ENCODE assay signal across 8 cellular contexts in genomic region chr11:12110714-12111481, GRCh38. TPM values are rescaled to one million over a fixed set of nuclear protein-coding genes. Genes with fewer than 3 reads are reported as not detected.
DNase-seq lines count a peak whose midpoint lies in the region; ATAC-seq and TF ChIP-seq lines count a peak whose summit lies in the region.

No MANE protein-coding gene starts in this region.

- H3K27ac Mint-ChIP-seq in CD4-positive, alpha-beta memory T cell = peak overlapping the region in 1 of 7 donors; percentile 67
- H3K27ac Mint-ChIP-seq in T-helper 1 cell treated with Interleukin-12 subunit alpha and Interleukin-12 subunit beta and Interleukin-4 antibody, amounts not matched to agents 30 μg/mL and 1 μg/mL, for 36 hours = peak overlapping the region; percentile 84

- peak overlapping the region; percentile 60 to 61 for H3K4me3 ChIP-seq in CD4-positive, alpha-beta memory T cell (ENCODE audit: low read length in 2 of 2)
- H3K4me3 ChIP-seq in colonic mucosa (peak overlapping the region; percentile 84), lower lobe of right lung (peak overlapping the region; percentile 92), stomach smooth muscle (ENCODE audit: low read length in 2 of 2) (peak overlapping the region; percentile 59 to 92)

- peaks cover 0 to 4% of the 10 kb centered on the region in 2 donors for H3K36me3 Mint-ChIP-seq in CD4-positive, alpha-beta memory T cell
- peaks cover 7% of the 10 kb centered on the region for H3K36me3 Mint-ChIP-seq in T-helper 1 cell treated with Interleukin-12 subunit alpha and Interleukin-12 subunit beta and Interleukin-4 antibody, amounts not matched to agents 30 μg/mL and 1 μg/mL, for 36 hours (ENCODE audit: low read depth)

- peak; percentile 19 to 54 (median 33) for DNase-seq in CD4-positive, alpha-beta memory T cell
- DNase-seq in colonic mucosa = peak; percentile 58
- DNase-seq in lower lobe of right lung = peak; percentile 70
- no peak for DNase-seq in middle frontal gyrus (ENCODE audit: extremely low spot score, low spot score)

- intact Hi-C loops in CD4-positive, alpha-beta memory T cell (cut with micrococcal nuclease) = loop anchor here (1.0 to 5.0 kb wide), 4 partner anchors 24 to 125 kb away; no protein-coding TSS in a partner anchor
- intact Hi-C loops in colonic mucosa (cut with DNase I) = no loop called here
- intact Hi-C loops in lower lobe of right lung (cut with DNase I) = no loop called here

- H3K9ac ChIP-seq in colonic mucosa (ENCODE audit: low read depth in 2 of 2, low read length in 2 of 2) (peak overlapping the region; percentile 76 to 95), stomach smooth muscle (ENCODE audit: low read length in 2 of 2) (peak overlapping the region; percentile 93)

- TF ChIP-seq CTCF in colonic mucosa (IDR thresholded peaks at IDR 0.05) (no peak), lower lobe of right lung (IDR thresholded peaks at IDR 0.05) (no peak)

- H3K36me3 ChIP-seq in CD4-positive, alpha-beta memory T cell (ENCODE audit: insufficient read depth, low read length) = no peaks in the 10 kb centered on the region
- no peaks in the 10 kb centered on the region for H3K36me3 ChIP-seq in colonic mucosa
- H3K36me3 ChIP-seq in lower lobe of right lung = no peaks in the 10 kb centered on the region
- no peaks in the 10 kb centered on the region for H3K36me3 ChIP-seq in stomach smooth muscle (ENCODE audit: control insufficient read depth in 2 of 2, insufficient read depth in 2 of 2, low read length in 2 of 2)

- H3K27ac ChIP-seq in CD4-positive, alpha-beta memory T cell (ENCODE audit: low read depth, low read length) = peak overlapping the region; percentile 32
- H3K27ac ChIP-seq in colonic mucosa (peak overlapping the region; percentile 84), lower lobe of right lung (peak overlapping the region; percentile 93), stomach smooth muscle (ENCODE audit: low read length) (peak overlapping the region; percentile 91)

- no peaks in the 10 kb centered on the region for H3K27me3 Mint-ChIP-seq in CD4-positive, alpha-beta memory T cell
- H3K27me3 Mint-ChIP-seq in T-helper 1 cell treated with Interleukin-12 subunit alpha and Interleukin-12 subunit beta and Interleukin-4 antibody, amounts not matched to agents 30 μg/mL and 1 μg/mL, for 36 hours (ENCODE audit: low read depth) = no peaks in the 10 kb centered on the region

- ATAC-seq in GM19035 (IDR thresholded peaks at IDR 0.05; ENCODE audit: unreplicated experiment) = peak; percentile 37
- ATAC-seq in HG03139 (IDR thresholded peaks at IDR 0.05; ENCODE audit: unreplicated experiment) = peak; percentile 15
- peak; percentile 40 to 54 for ATAC-seq in lower lobe of right lung

- no peaks in the 10 kb centered on the region for H3K9me3 ChIP-seq in CD4-positive, alpha-beta memory T cell (ENCODE audit: control insufficient read depth in 1 of 2, low read length in 2 of 2)
- no peaks in the 10 kb centered on the region for H3K9me3 ChIP-seq in colonic mucosa
- no peaks in the 10 kb centered on the region for H3K9me3 ChIP-seq in lower lobe of right lung
- no peaks in the 10 kb centered on the region for H3K9me3 ChIP-seq in stomach smooth muscle (ENCODE audit: control insufficient read depth in 2 of 2, low read length in 2 of 2)

- POLR2A ChIA-PET in CD4-positive, alpha-beta memory T cell (lab: Charles Lee; ENCODE audit: partially characterized antibody) = interaction anchor here (1.0 to 2.7 kb wide), 6 partner anchors 9 to 125 kb away, joined by 3 to 18 read pairs (median 5); no protein-coding TSS in a partner anchor

- peaks cover 43% of the 10 kb centered on the region for H3K4me1 ChIP-seq in CD4-positive, alpha-beta memory T cell (ENCODE audit: insufficient read depth, low read length)
- peaks cover 3% of the 10 kb centered on the region for H3K4me1 ChIP-seq in colonic mucosa
- H3K4me1 ChIP-seq in lower lobe of right lung = peaks cover 33% of the 10 kb centered on the region
- H3K4me1 ChIP-seq in stomach smooth muscle (ENCODE audit: control insufficient read depth, insufficient read depth, low read length) = peaks cover 47% of the 10 kb centered on the region

- CTCF ChIA-PET in CD4-positive, alpha-beta memory T cell (lab: Charles Lee; ENCODE audit: partially characterized antibody) = interaction anchor here (0.9 to 1.1 kb wide), 2 partner anchors 10 to 63 kb away, joined by 3 read pairs; no protein-coding TSS in a partner anchor

- H3K9me3 Mint-ChIP-seq in CD4-positive, alpha-beta memory T cell = no peaks in the 10 kb centered on the region
- no peaks in the 10 kb centered on the region for H3K9me3 Mint-ChIP-seq in T-helper 1 cell treated with Interleukin-12 subunit alpha and Interleukin-12 subunit beta and Interleukin-4 antibody, amounts not matched to agents 30 μg/mL and 1 μg/mL, for 36 hours

- peaks cover 17 to 34% (median 23%) of the 10 kb centered on the region in 4 donors for H3K4me1 Mint-ChIP-seq in CD4-positive, alpha-beta memory T cell
- peaks cover 66% of the 10 kb centered on the region for H3K4me1 Mint-ChIP-seq in T-helper 1 cell treated with Interleukin-12 subunit alpha and Interleukin-12 subunit beta and Interleukin-4 antibody, amounts not matched to agents 30 μg/mL and 1 μg/mL, for 36 hours (ENCODE audit: low read depth)

- peak overlapping the region; percentile 66 to 89 (median 82) for H3K4me3 Mint-ChIP-seq in CD4-positive, alpha-beta memory T cell
- H3K4me3 Mint-ChIP-seq in T-helper 1 cell treated with Interleukin-12 subunit alpha and Interleukin-12 subunit beta and Interleukin-4 antibody, amounts not matched to agents 30 μg/mL and 1 μg/mL, for 36 hours = peak overlapping the region; percentile 88

- no peaks in the 10 kb centered on the region for H3K27me3 ChIP-seq in CD4-positive, alpha-beta memory T cell (ENCODE audit: insufficient read depth, low read length)
- H3K27me3 ChIP-seq in colonic mucosa (no peaks in the 10 kb centered on the region), lower lobe of right lung (ENCODE audit: low read depth) (no peaks in the 10 kb centered on the region), stomach smooth muscle (ENCODE audit: control insufficient read depth in 1 of 2, insufficient read depth in 2 of 2, low read length in 2 of 2) (no peaks in the 10 kb centered on the region)

RNA-seq across cellular contexts. Expression of gene MICAL2, which starts 0.5 kb away (rescaled TPM):
- total RNA-seq in CD4-positive, alpha-beta memory T cell = 10 to 100 TPM; 33.3 to 38.8 TPM
- polyA plus RNA-seq in CD4-positive, alpha-beta memory T cell = 10 to 100 TPM; 10.9 to 23.1 TPM
- total RNA-seq in colonic mucosa (100 to 1,000 TPM; 194 TPM), lower lobe of right lung (127 TPM)

Comparison
In these comparisons a context has a peak if more than half of its experiments do, and no peak if none do; other contexts are left out.
1. H3K27ac ChIP-seq: peak in every context shown above with its lines; median percentile 93 in lower lobe of right lung; 91 in stomach smooth muscle; 84 in colonic mucosa; 32 in CD4-positive, alpha-beta memory T cell.